8 cellular contexts compared by ENCODE assay signal in the genomic region with DNA sequence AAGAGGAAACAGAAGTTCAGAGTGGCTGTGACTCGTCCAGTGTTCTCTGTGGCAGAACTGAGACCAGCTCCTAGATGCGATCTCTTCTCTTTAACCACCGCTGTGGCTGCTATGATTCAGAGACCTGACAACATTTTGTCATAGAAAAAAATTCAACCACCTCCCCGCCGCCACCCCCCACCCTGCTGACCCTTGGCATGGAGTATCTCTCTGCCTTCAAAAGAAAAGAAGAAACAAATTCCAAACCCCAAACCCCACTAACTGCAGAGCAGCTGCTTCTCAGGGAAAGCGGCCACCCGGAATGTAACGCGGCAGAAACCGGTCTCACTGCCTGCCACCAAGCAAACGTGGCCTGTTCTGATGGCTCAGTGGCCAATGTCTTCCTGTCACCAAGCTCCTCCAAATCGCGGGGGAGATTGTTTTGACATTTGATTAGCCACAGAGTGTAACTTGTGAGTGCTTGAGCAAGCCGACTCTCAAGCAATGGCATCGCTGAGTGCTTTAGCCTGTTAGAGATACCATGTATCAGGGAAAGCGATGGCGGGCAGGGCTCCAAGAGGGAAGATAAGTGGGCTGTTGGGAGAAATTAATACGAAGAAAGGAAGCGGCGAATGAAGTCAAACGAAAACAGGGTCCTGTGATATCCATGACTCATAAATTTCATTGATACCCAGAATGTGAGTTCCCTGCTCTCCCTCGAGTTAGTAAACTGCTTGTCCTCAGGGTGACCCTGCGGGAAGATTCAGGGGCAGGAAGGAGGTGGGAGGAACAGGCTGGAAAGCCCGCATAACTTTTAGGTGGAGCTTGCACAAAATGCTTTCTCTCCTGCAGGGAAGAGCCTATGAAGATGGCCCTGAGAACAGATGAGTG.
DNase-seq lines count a peak whose midpoint lies in the region; ATAC-seq and TF ChIP-seq lines count a peak whose summit lies in the region.

No MANE protein-coding gene starts in this region.

- H3K4me1 Mint-ChIP-seq in nephron: peaks cover 81% of the 10 kb centered on the region

- H3K4me3 Mint-ChIP-seq in nephron: peak overlapping the region; percentile 59 to 76 (median 65)

- H3K27ac Mint-ChIP-seq in nephron: peak overlapping the region; percentile 74 to 98 (median 97)

- ATAC-seq in GM18861 (IDR thresholded peaks at IDR 0.05; ENCODE audit: unreplicated experiment) (no peak), GM18505 (IDR thresholded peaks at IDR 0.05; ENCODE audit: unreplicated experiment) (no peak)

- TF ChIP-seq POLR2A in GM18505 (IDR thresholded peaks at IDR 0.05; ENCODE audit: borderline replicate concordance, extremely low read depth, insufficient read depth, insufficient read length): no peak

- no peaks in the 10 kb centered on the region for H3K36me3 Mint-ChIP-seq in nephron (ENCODE audit: low read depth)

- H3K9me3 Mint-ChIP-seq in nephron: no peaks in the 10 kb centered on the region

- H3K27me3 Mint-ChIP-seq in nephron (ENCODE audit: low read depth): peaks cover 33% of the 10 kb centered on the region

- no peak for TF ChIP-seq CTCF in nephron (IDR thresholded peaks at IDR 0.05; ENCODE audit: unreplicated experiment in 3 of 3)

- DNase-seq in AML-193 (lab: John Stamatoyannopoulos, UW) (peak; percentile 33 to 34), MV-4-11 (lab: John Stamatoyannopoulos, UW) (peak; percentile 98), amniotic epithelial cell (ENCODE audit: low read depth) (peak; percentile 80), RPMI8226 (no peak), NCI-H2081 treated with DMSO at 0.1 percent for 48 hours (lab: John Stamatoyannopoulos, UW) (no peak)

Comparison
In these comparisons a context has a peak if more than half of its experiments do, and no peak if none do; other contexts are left out.
1. DNase-seq: peak in AML-193 (2 of 2), MV-4-11 (single experiment) and amniotic epithelial cell (single experiment); none in RPMI8226 (single experiment) and NCI-H2081 treated with DMSO at 0.1 percent for 48 hours (single experiment).